ENCODE assay signal across 8 cellular contexts in the genomic region with DNA sequence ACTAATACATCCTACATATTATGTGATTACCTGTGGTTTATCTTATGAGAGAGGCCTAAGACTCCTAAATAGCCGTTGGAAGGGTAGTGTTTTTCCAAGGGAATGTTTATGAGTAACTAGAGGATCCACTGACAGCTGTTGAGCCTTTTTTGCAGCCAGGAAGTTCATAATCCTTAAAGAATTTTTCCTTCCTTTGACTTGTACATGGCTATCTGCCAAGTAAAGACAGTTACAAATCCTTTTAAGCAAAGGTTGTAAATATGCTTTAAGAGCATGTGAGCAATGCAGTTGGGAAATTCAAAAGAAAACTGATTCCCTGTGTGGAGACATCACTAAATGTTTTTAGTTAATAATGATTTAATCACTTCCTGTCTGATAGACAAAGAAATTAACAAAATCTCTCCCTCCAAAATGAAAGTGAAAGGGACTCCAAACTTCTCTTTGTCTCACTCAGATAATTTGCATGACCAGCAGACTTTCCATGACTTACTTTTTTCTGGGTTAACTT.
A peak's percentile ranks its signal among the peaks of the same experiment; 100 is the strongest.
DNase-seq lines count a peak whose midpoint lies in the region; ATAC-seq, FAIRE-seq and TF ChIP-seq lines count a peak whose summit lies in the region.

No MANE protein-coding gene starts in this region.

- peak; percentile 86 for FAIRE-seq in RCC 7860 (lab: Jason Lieb, UNC)

- H3K9ac ChIP-seq in fibroblast of lung (ENCODE audit: insufficient read depth, low read length): peak overlapping the region; percentile 13

- H3K27me3 ChIP-seq in fibroblast of lung (ENCODE audit: control insufficient read depth, insufficient read depth, low read length) (no peaks in the 10 kb centered on the region), spleen (replicated peaks in 1 of 7) (no peaks in the 10 kb centered on the region)

- no peak for DNase-seq in activated T-cell treated with anti-CD3 and anti-CD28 coated beads, Interleukin-2, amount 50 U/mL, for 4 hours
- DNase-seq in activated T-cell treated with anti-CD3 and anti-CD28 coated beads for 4 hours: no peak
- peak; percentile 77 for DNase-seq in RCC 7860 (ENCODE audit: low spot score)
- peak; percentile 89 to 95 for DNase-seq in fibroblast of lung (ENCODE audit: low read depth in 2 of 2)
- DNase-seq in spleen: no peak
- DNase-seq in NCI-H2081 treated with DMSO at 0.1 percent for 48 hours (lab: John Stamatoyannopoulos, UW): no peak
- no peak for DNase-seq in NCI-H345 treated with DMSO at 0.1 percent for 48 hours (lab: John Stamatoyannopoulos, UW; ENCODE audit: unreplicated experiment)

- TF ChIP-seq CTCF in fibroblast of lung (conservative IDR thresholded peaks at IDR 0.05 in 1 of 2, IDR thresholded peaks at IDR 0.05 in 1 of 2; ENCODE audit: low read depth in 1 of 2, low read length in 2 of 2) (no peak), spleen (IDR thresholded peaks at IDR 0.05 in 8 of 11, conservative IDR thresholded peaks at IDR 0.05 in 3 of 11) (no peak)

- peak overlapping the region; percentile 22 for H2AFZ ChIP-seq in fibroblast of lung (ENCODE audit: low read length)

- no peaks in the 10 kb centered on the region for H3K9me3 Mint-ChIP-seq in activated T-cell treated with anti-CD3 and anti-CD28 coated beads, Interleukin-2, amount 50 U/mL, for 4 hours

- no peak for TF ChIP-seq POLR2A in spleen (IDR thresholded peaks at IDR 0.05)

- H3K27me3 Mint-ChIP-seq in activated T-cell treated with anti-CD3 and anti-CD28 coated beads, Interleukin-2, amount 50 U/mL, for 4 hours (ENCODE audit: low read depth): peaks cover 2% of the 10 kb centered on the region

- peak overlapping the region; percentile 51 for H3K4me3 Mint-ChIP-seq in activated T-cell treated with anti-CD3 and anti-CD28 coated beads, Interleukin-2, amount 50 U/mL, for 4 hours

- H3K4me1 Mint-ChIP-seq in activated T-cell treated with anti-CD3 and anti-CD28 coated beads, Interleukin-2, amount 50 U/mL, for 4 hours (ENCODE audit: low read depth): peaks cover 22% of the 10 kb centered on the region

- peak; percentile 37 to 48 for ATAC-seq in activated T-cell treated with anti-CD3 and anti-CD28 coated beads, Interleukin-2, amount 50 U/mL, for 4 hours
- ATAC-seq in HG03045 (IDR thresholded peaks at IDR 0.05; ENCODE audit: unreplicated experiment): peak; percentile 78

- peak overlapping the region; percentile 32 for H3K27ac ChIP-seq in fibroblast of lung (ENCODE audit: insufficient read depth, low read length)
- H3K27ac ChIP-seq in spleen: peak overlapping the region; percentile 16 to 63 (median 48)

- H3K36me3 Mint-ChIP-seq in activated T-cell treated with anti-CD3 and anti-CD28 coated beads, Interleukin-2, amount 50 U/mL, for 4 hours (ENCODE audit: insufficient read depth): no peaks in the 10 kb centered on the region

- H3K36me3 ChIP-seq in fibroblast of lung (ENCODE audit: control insufficient read depth, insufficient read depth, low read length): no peaks in the 10 kb centered on the region
- H3K36me3 ChIP-seq in spleen: no peaks in the 10 kb centered on the region

- WGBS in spleen, 5 donors: 18 to 59% (median 42%) methylated on average over 1 of the region's 1 CpG

- H3K4me3 ChIP-seq in fibroblast of lung (replicated peaks in 1 of 4; ENCODE audit: control extremely low read depth in 1 of 4, insufficient read depth in 1 of 4, low read depth in 3 of 4, low read length in 4 of 4) (peak overlapping the region; percentile 5 to 29 (median 21)), spleen (peak overlapping the region in 2 of 8 donors; percentile 11 to 45)

- H3K4me1 ChIP-seq in fibroblast of lung (ENCODE audit: control insufficient read depth, extremely low read depth, insufficient read depth, low read length) (peaks cover 2% of the 10 kb centered on the region), spleen (peaks cover 4 to 15% (median 12%) of the 10 kb centered on the region in 6 donors)

- H3K4me2 ChIP-seq in fibroblast of lung (ENCODE audit: extremely low read depth, insufficient read depth, low read length): peak overlapping the region; percentile 75

- H3K79me2 ChIP-seq in fibroblast of lung (ENCODE audit: control insufficient read depth, insufficient read depth, low read length): no peaks in the 10 kb centered on the region

- H3K9me3 ChIP-seq in fibroblast of lung (ENCODE audit: control insufficient read depth, insufficient read depth, low read depth, low read length) (no peaks in the 10 kb centered on the region), spleen (no peaks in the 10 kb centered on the region)

- no peaks in the 10 kb centered on the region for H4K20me1 ChIP-seq in fibroblast of lung (ENCODE audit: control insufficient read depth, extremely low read depth, insufficient read depth, low read length)

- intact Hi-C loops in spleen (cut with DNase I; ENCODE audit: low total_unique reads): no loop called here

Comparison
In these comparisons a context has a peak if more than half of its experiments do, and no peak if none do; other contexts are left out.
1. DNase-seq: peak in RCC 7860 (single experiment) and fibroblast of lung (2 of 2); none in activated T-cell treated with anti-CD3 and anti-CD28 coated beads, Interleukin-2, amount 50 U/mL, for 4 hours (single experiment), activated T-cell treated with anti-CD3 and anti-CD28 coated beads for 4 hours (single experiment), spleen (single experiment), NCI-H2081 treated with DMSO at 0.1 percent for 48 hours (single experiment) and NCI-H345 treated with DMSO at 0.1 percent for 48 hours (single experiment).